1 cellular context compared by ENCODE assay signal in the genomic region with DNA sequence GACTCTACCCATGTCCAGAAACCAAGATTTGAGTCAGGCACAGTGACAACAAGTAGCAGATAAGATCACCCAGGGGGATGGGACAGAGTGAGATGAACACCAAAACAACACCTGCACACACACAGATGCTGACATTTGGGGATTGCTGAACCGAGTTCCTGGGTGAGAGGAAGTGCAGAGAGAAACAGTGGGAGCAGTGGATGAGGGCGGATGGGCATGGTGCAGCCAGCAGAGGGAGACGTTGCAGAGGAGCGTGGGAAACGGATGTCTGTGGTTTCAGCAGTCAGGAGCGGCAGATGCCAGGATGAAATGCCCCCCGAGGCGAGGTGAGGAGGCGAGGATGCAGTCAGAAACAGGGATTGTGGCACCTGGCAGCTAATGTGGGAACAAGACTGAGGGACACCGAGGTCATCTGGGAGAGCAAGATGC.
TF ChIP-seq lines count a peak whose summit lies in the region.

No MANE protein-coding gene starts in this region.

TF ChIP-seq in HCT116, 20 proteins besides CTCF, POLR2A, EP300 and RAD21 (continued from another document):
- TF ChIP-seq CBX3 (IDR thresholded peaks at IDR 0.05; ENCODE audit: low read depth) = no peak
- TF ChIP-seq, protein P1, sequence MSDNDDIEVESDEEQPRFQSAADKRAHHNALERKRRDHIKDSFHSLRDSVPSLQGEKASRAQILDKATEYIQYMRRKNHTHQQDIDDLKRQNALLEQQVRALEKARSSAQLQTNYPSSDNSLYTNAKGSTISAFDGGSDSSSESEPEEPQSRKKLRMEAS (IDR thresholded peaks at IDR 0.05) = no peak
